8 cellular contexts compared by ENCODE assay signal in the genomic region with DNA sequence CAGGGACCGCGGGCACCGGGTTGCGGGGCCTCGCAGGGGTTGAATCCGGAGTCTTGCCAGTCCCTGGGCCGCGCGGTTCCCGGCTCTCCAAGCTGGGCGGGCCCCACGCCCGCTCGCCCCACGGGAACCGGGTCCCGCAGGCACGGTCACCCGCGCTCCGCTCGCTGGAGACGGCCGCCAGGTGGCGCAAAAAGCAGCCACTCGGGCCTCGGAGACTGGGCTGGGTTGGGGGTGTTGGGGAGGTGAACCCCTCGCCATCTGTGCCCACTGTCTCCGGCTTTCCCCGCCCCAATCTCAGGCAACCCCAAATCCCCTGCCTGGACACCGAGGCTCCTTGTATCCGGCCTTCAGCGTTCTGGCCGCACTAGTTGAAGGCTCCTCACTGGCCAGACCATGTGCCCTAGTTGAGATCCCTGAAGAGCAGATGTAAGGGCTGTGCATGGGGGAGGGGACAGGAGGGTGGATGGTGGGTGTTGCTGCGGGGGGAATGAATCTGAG. TPM values are rescaled to one million over a fixed set of nuclear protein-coding genes. Genes with fewer than 3 reads are reported as not detected.
DNase-seq lines count a peak whose midpoint lies in the region; ATAC-seq, FAIRE-seq and TF ChIP-seq lines count a peak whose summit lies in the region.

No MANE protein-coding gene starts in this region.

- in situ Hi-C loops in GM13977 (cut with MboI; ENCODE audit: low pct_unique_long_range_greater_than_20kb, low sequenced_read_pairs, unreplicated experiment) = loop anchor here (10.0 kb wide), 1 partner anchor 188 kb away; a partner anchor contains a TSS

- no peaks in the 10 kb centered on the region for H4K20me1 ChIP-seq in astrocyte (ENCODE audit: insufficient read depth, low read length)

- no peaks in the 10 kb centered on the region for H3K36me3 Mint-ChIP-seq in astrocyte (ENCODE audit: low read depth, unreplicated experiment)

- no peak overlapping the region for H3K9ac ChIP-seq in SK-N-MC (ENCODE audit: insufficient read length)
- no peak overlapping the region for H3K9ac ChIP-seq in astrocyte (ENCODE audit: low read length)

- H3K4me3 Mint-ChIP-seq in astrocyte (ENCODE audit: unreplicated experiment) = peak overlapping the region; percentile 77

- DNase-seq in GM13977 (ENCODE audit: low spot score) = peak; percentile 68
- no peak for DNase-seq in SK-N-MC (ENCODE audit: low read depth, low spot score)
- no peak for DNase-seq in astrocyte (ENCODE audit: low read depth)
- peak; percentile 64 for DNase-seq in small intestine
- DNase-seq in NCI-H1092 (lab: John Stamatoyannopoulos, UW) = no peak
- DNase-seq in NCI-H1694 (lab: John Stamatoyannopoulos, UW) = no peak

- FAIRE-seq in astrocyte (lab: Jason Lieb, UNC) (no peak), small intestine (lab: Jason Lieb, UNC) (no peak)

- WGBS in small intestine, 3 donors = 1 to 2% (median 1%) methylated on average over 12 to 35 of the region's 35 CpGs

- peak overlapping the region; percentile 41 for H2AFZ ChIP-seq in astrocyte (ENCODE audit: low read depth, low read length)

- peaks cover 6% of the 10 kb centered on the region for H3K4me1 Mint-ChIP-seq in astrocyte (ENCODE audit: low read depth, unreplicated experiment)

- peaks cover 2% of the 10 kb centered on the region for H3K9me3 Mint-ChIP-seq in astrocyte (ENCODE audit: unreplicated experiment)

- H3K27ac ChIP-seq in SK-N-MC (no peak overlapping the region), astrocyte (ENCODE audit: low read depth, low read length) (no peak overlapping the region), small intestine (ENCODE audit: low read depth in 1 of 2, low read length in 1 of 2) (peak overlapping the region; percentile 27 to 91)

- ATAC-seq in HG02870 (IDR thresholded peaks at IDR 0.05; ENCODE audit: unreplicated experiment) = no peak

- H3K4me3 ChIP-seq in SK-N-MC (peak overlapping the region; percentile 74), astrocyte (ENCODE audit: insufficient read depth, low read depth, low read length) (no peak overlapping the region), iPS-11a (ENCODE audit: low read depth, low read length) (peak overlapping the region; percentile 8), small intestine (ENCODE audit: low read depth in 1 of 2, low read length in 2 of 2) (peak overlapping the region; percentile 5 to 63)

- no peaks in the 10 kb centered on the region for H3K9me3 ChIP-seq in SK-N-MC (ENCODE audit: low read depth, low read length)
- no peaks in the 10 kb centered on the region for H3K9me3 ChIP-seq in astrocyte (ENCODE audit: insufficient read depth, low read depth, low read length)
- H3K9me3 ChIP-seq in small intestine (ENCODE audit: control insufficient read depth, low read depth) = no peaks in the 10 kb centered on the region

- peak overlapping the region; percentile 70 for H3K4me2 ChIP-seq in astrocyte (ENCODE audit: low read length)

- H3K4me1 ChIP-seq in astrocyte (ENCODE audit: insufficient read depth, low read length) (peaks cover 6% of the 10 kb centered on the region), small intestine (ENCODE audit: control insufficient read depth in 2 of 2, insufficient read depth in 1 of 2, low read depth in 1 of 2, low read length in 1 of 2) (peaks cover 0 to 2% of the 10 kb centered on the region in 2 donors)

- H3K36me3 ChIP-seq in SK-N-MC (ENCODE audit: insufficient read depth, low read length) (no peaks in the 10 kb centered on the region), astrocyte (ENCODE audit: insufficient read depth, low read length) (no peaks in the 10 kb centered on the region), small intestine (ENCODE audit: control insufficient read depth in 2 of 2, insufficient read depth in 2 of 2, low read length in 2 of 2) (no peaks in the 10 kb centered on the region)

- H3K27ac Mint-ChIP-seq in astrocyte (ENCODE audit: unreplicated experiment) = no peak overlapping the region

- H3K27me3 Mint-ChIP-seq in astrocyte (ENCODE audit: low read depth, unreplicated experiment) = peaks cover 27% of the 10 kb centered on the region

- TF ChIP-seq CTCF in GM13977 (IDR thresholded peaks at IDR 0.05; ENCODE audit: extremely low read depth, insufficient read depth, missing control alignments) = peak; percentile 90
- peak; percentile 43 for TF ChIP-seq CTCF in astrocyte (IDR thresholded peaks at IDR 0.05; ENCODE audit: insufficient read depth, low read depth, low read length)

- H3K79me2 ChIP-seq in astrocyte (ENCODE audit: insufficient read depth, low read length) = no peaks in the 10 kb centered on the region

- H3K27me3 ChIP-seq in astrocyte (ENCODE audit: insufficient read depth, low read length) (peaks cover 10% of the 10 kb centered on the region), small intestine (ENCODE audit: control insufficient read depth in 2 of 2, insufficient read depth in 2 of 2, low read length in 2 of 2) (peaks cover 0 to 3% of the 10 kb centered on the region in 2 donors)

RNA-seq across cellular contexts. Expression of a gene that starts 1.5 kb away (rescaled TPM):
- 12.1 and 18.9 TPM in 2 replicates for total RNA-seq in astrocyte
- polyA plus RNA-seq in small intestine = 10 to 100 TPM in 2 of 3 donors, 1 to 10 TPM in 1; 3.5 to 11.2 (median 11.0) TPM

RNA-seq across cellular contexts. Expression of a gene that starts 7.6 kb away (rescaled TPM):
- 2.7 and 3.3 TPM in 2 replicates for total RNA-seq in astrocyte
- 1 to 10 TPM; 3.5 to 5.3 (median 4.9) TPM for polyA plus RNA-seq in small intestine

RNA-seq across cellular contexts. Expression of a gene that starts 22.3 kb away (rescaled TPM):
- total RNA-seq in astrocyte = 112 and 118 TPM in 2 replicates
- polyA plus RNA-seq in small intestine = 100 to 1,000 TPM in 1 of 3 donors, 10 to 100 TPM in 2; 77.1 to 113 (median 82.1) TPM

RNA-seq across cellular contexts. Expression of a gene that starts 30.0 kb away (rescaled TPM):
- 86.9 and 99.9 TPM in 2 replicates for total RNA-seq in astrocyte
- polyA plus RNA-seq in small intestine = 10 to 100 TPM in 2 of 3 donors, 1 to 10 TPM in 1; 3.4 to 23.1 (median 10.3) TPM

RNA-seq across cellular contexts. Expression of a gene that starts 44.6 kb away (rescaled TPM):
- 26.7 and 30.5 TPM in 2 replicates for total RNA-seq in astrocyte
- polyA plus RNA-seq in small intestine = 10 to 100 TPM; 10.5 to 28.8 (median 12.7) TPM

Comparison
In these comparisons a context has a peak if more than half of its experiments do, and no peak if none do; other contexts are left out.
1. DNase-seq: peak in GM13977 (single experiment) and small intestine (single experiment); none in SK-N-MC (single experiment), astrocyte (single experiment), NCI-H1092 (single experiment) and NCI-H1694 (single experiment).
2. H3K27ac ChIP-seq: peak in small intestine (2 of 2); none in SK-N-MC (single experiment) and astrocyte (single experiment).